8 cellular contexts compared by ENCODE assay signal in genomic region chr20:33662172-33662571, GRCh38. TPM values are rescaled to one million over a fixed set of nuclear protein-coding genes. Genes with fewer than 3 reads are reported as not detected.
DNase-seq lines count a peak whose midpoint lies in the region; ATAC-seq, FAIRE-seq and TF ChIP-seq lines count a peak whose summit lies in the region.

TSS of gene C20orf144 (plus strand) at chr20:33662327. CDS start at chr20:33662346, 19 bp downstream.

- DNase-seq in heart left ventricle (no peak), left cardiac atrium (no peak), bronchial epithelial cell (ENCODE audit: low read depth) (no peak), mesothelial cell of epicardium (ENCODE audit: low spot score in 2 of 2, unreplicated experiment in 2 of 2) (no peak), uterus (peak in 1 of 2 donors; percentile 18), sciatic nerve (ENCODE audit: low spot score) (no peak), OCI-M1 (lab: John Stamatoyannopoulos, UW) (no peak), NCI-H146 (lab: John Stamatoyannopoulos, UW) (no peak)

- TF ChIP-seq POLR2A in heart left ventricle (IDR thresholded peaks at IDR 0.05) = no peak
- TF ChIP-seq POLR2A in uterus (IDR thresholded peaks at IDR 0.05) = no peak

- H3K27me3 Mint-ChIP-seq in mesothelial cell of epicardium (ENCODE audit: low read depth) = no peaks in the 10 kb centered on the region

- peaks cover 0 to 33% (median 12%) of the 10 kb centered on the region in 9 donors for H3K36me3 ChIP-seq in heart left ventricle
- H3K36me3 ChIP-seq in bronchial epithelial cell (ENCODE audit: control insufficient read depth, insufficient read depth, low read length) = no peaks in the 10 kb centered on the region
- H3K36me3 ChIP-seq in uterus = no peaks in the 10 kb centered on the region

- ATAC-seq in heart left ventricle = no peak
- ATAC-seq in left cardiac atrium = no peak
- ATAC-seq in sciatic nerve = no peak

- peak within 1 kb of the TSS; percentile 80 for H3K4me3 Mint-ChIP-seq in mesothelial cell of epicardium

- H3K27ac Mint-ChIP-seq in mesothelial cell of epicardium = peak within 1 kb of the TSS; percentile 80

- H3K4me1 ChIP-seq in heart left ventricle (peaks cover 0 to 37% (median 22%) of the 10 kb centered on the region in 12 donors), uterus (peaks cover 0 to 7% of the 10 kb centered on the region in 2 donors)

- no peaks in the 10 kb centered on the region for H3K9me3 ChIP-seq in heart left ventricle
- H3K9me3 ChIP-seq in uterus = no peaks in the 10 kb centered on the region

- FAIRE-seq in bronchial epithelial cell (lab: Jason Lieb, UNC) = no peak

- peaks cover 22% of the 10 kb centered on the region for H3K4me1 Mint-ChIP-seq in mesothelial cell of epicardium

- H3K27ac ChIP-seq in heart left ventricle (peak within 1 kb of the TSS; percentile 34 to 95 (median 83)), uterus (peak within 1 kb of the TSS; percentile 89 to 91)

- H3K27me3 ChIP-seq in heart left ventricle (no peaks in the 10 kb centered on the region), bronchial epithelial cell (ENCODE audit: control insufficient read depth, insufficient read depth, low read length) (no peaks in the 10 kb centered on the region), uterus (no peaks in the 10 kb centered on the region)

- H3K9me3 Mint-ChIP-seq in mesothelial cell of epicardium = no peaks in the 10 kb centered on the region

- intact Hi-C loops in heart left ventricle (cut with DNase I) (loop anchor here in 1 of 10 donors (5.0 kb wide), 1 partner anchor 260 kb away; the partner anchor contains the start of gene CDK5RAP1), left cardiac atrium (cut with DNase I) (loop anchor here in 1 of 2 donors (10.0 kb wide), 1 partner anchor 177 kb away; no protein-coding TSS in a partner anchor), uterus (cut with DNase I; ENCODE audit: low total_unique reads) (no loop called here), sciatic nerve (cut with DNase I) (loop anchor here (10.0 kb wide), 1 partner anchor 207 kb away; no protein-coding TSS in a partner anchor)

- H3K4me3 ChIP-seq in heart left ventricle (peak within 1 kb of the TSS; percentile 56 to 90 (median 69)), bronchial epithelial cell (ENCODE audit: low read depth, low read length) (peak within 1 kb of the TSS; percentile 76), uterus (peak within 1 kb of the TSS; percentile 60 to 72)

- 92 to 95% (median 93%) methylated on average over 10 of the region's 10 CpGs for WGBS in heart left ventricle, 4 donors

- TF ChIP-seq CTCF in heart left ventricle (IDR thresholded peaks at IDR 0.05) (no peak), bronchial epithelial cell (IDR thresholded peaks at IDR 0.05; ENCODE audit: insufficient read depth, low read length, severe bottlenecking) (no peak), mesothelial cell of epicardium (IDR thresholded peaks at IDR 0.05; ENCODE audit: unreplicated experiment) (no peak), uterus (IDR thresholded peaks at IDR 0.05) (no peak)

- peaks cover 5% of the 10 kb centered on the region for H3K36me3 Mint-ChIP-seq in mesothelial cell of epicardium

RNA-seq across cellular contexts. Expression of gene C20orf144, which starts in this region (rescaled TPM):
- total RNA-seq in heart left ventricle (under 1 TPM in 2 of 9 donors, not detected in 7; 0.13 to 0.50 TPM), left cardiac atrium (under 1 TPM in 1 of 2 donors, not detected in 1; 0.29 TPM), bronchial epithelial cell (0.13 TPM in 1 of 2 replicates, not detected in the other), mesothelial cell of epicardium (0.09 to 0.20 TPM (median 0.11 TPM) in 3 replicates), uterus (not detected), sciatic nerve (not detected)
- under 1 TPM in 1 of 2 donors, not detected in 1; 0.15 TPM for polyA plus RNA-seq in heart left ventricle
